ENCODE assay signal across 12 cellular contexts in genomic region chr6:101401792-101402617, GRCh38. TPM values are rescaled to one million over a fixed set of nuclear protein-coding genes. Genes with fewer than 3 reads are reported as not detected.
DNase-seq lines count a peak whose midpoint lies in the region; FAIRE-seq and TF ChIP-seq lines count a peak whose summit lies in the region.
"Had no signal": no experiment of that assay in that cellular context is flagged by ENCODE, and none has a peak within 500 bp of the region (broad histone marks: within the 10 kb centered on the region; RNA-seq: fewer than 3 reads in every experiment).

No MANE protein-coding gene starts in this region.

- H3K27ac Mint-ChIP-seq in HFFc6 = peak overlapping the region; percentile 20; the same call in 1 of the 2 replicates
- H3K27ac Mint-ChIP-seq: activated naive CD4-positive, alpha-beta T cell treated with anti-CD3 and anti-CD28 coated beads, Interleukin-2, amount 50 U/mL, for 24 hours had no signal

- H3K9me3 ChIP-seq in iPS-18c (ENCODE audit: control insufficient read depth, insufficient read depth, low read length) = no peaks in the 10 kb centered on the region
- H3K9me3 ChIP-seq: testis had no signal

- H3K4me1 Mint-ChIP-seq in HFFc6 (ENCODE audit: low read depth) = peaks cover 8% of the 10 kb centered on the region
- H3K4me1 Mint-ChIP-seq: activated naive CD4-positive, alpha-beta T cell treated with anti-CD3 and anti-CD28 coated beads, Interleukin-2, amount 50 U/mL, for 24 hours had no signal

- no peak for DNase-seq in HFFc6
- no peak for DNase-seq in brain microvascular endothelial cell
- DNase-seq in GM12892 (ENCODE audit: insufficient read length) = no peak
- no peak for DNase-seq in NK-92 treated with Interleukin-12 subunit alpha and Interleukin-12 subunit beta, amount 100 ng/mL, for 24 hours (lab: John Stamatoyannopoulos, UW)
- DNase-seq in HuH-7.5 (ENCODE audit: low spot score) = no peak
- no peak for DNase-seq in cerebellar nuclear complex (lab: John Stamatoyannopoulos, UW)
- DNase-seq: NCI-H187 treated with DMSO at 0.1 percent for 48 hours had no signal

- no peaks in the 10 kb centered on the region for H3K36me3 ChIP-seq in ACC112 (ENCODE audit: insufficient read depth, low read length)
- H3K36me3 ChIP-seq in brain microvascular endothelial cell (replicated peaks) = no peaks in the 10 kb centered on the region

- TF ChIP-seq POLR2A in GM12892 (IDR thresholded peaks at IDR 0.05; ENCODE audit: low read depth, low read length) = no peak

- no peaks in the 10 kb centered on the region for H3K79me2 ChIP-seq in ACC112 (ENCODE audit: control insufficient read depth, insufficient read depth, low read length, unreplicated experiment)

- H3K4me3 ChIP-seq in ACC112 (ENCODE audit: low read depth, low read length) = peak overlapping the region; percentile 74
- H3K4me3 ChIP-seq in brain microvascular endothelial cell (ENCODE audit: low read depth, low read length) = peak overlapping the region; percentile 59
- peak overlapping the region; percentile 55 for H3K4me3 ChIP-seq in iPS-18c (ENCODE audit: insufficient read depth, low read depth, low read length)

- no peak for TF ChIP-seq CTCF in HFFc6 (IDR thresholded peaks at IDR 0.05)
- TF ChIP-seq CTCF in brain microvascular endothelial cell (IDR thresholded peaks at IDR 0.05; ENCODE audit: low read depth, low read length, missing control alignments) = no peak

- H3K27me3 ChIP-seq in ACC112 (ENCODE audit: insufficient read depth, low read length) (peaks cover 89% of the 10 kb centered on the region), brain microvascular endothelial cell (replicated peaks) (no peaks in the 10 kb centered on the region)
- H3K27me3 ChIP-seq: testis had no signal

- peaks cover 11% of the 10 kb centered on the region for H3K4me1 ChIP-seq in ACC112 (ENCODE audit: control insufficient read depth, insufficient read depth, low read length, unreplicated experiment)

- no peaks in the 10 kb centered on the region for H3K9me3 Mint-ChIP-seq in HFFc6

- in situ Hi-C loops in brain microvascular endothelial cell (cut with HindIII; ENCODE audit: low pct_ligation_motif_present, low sequenced_read_pairs) = no loop called here

- H3K27me3 Mint-ChIP-seq in HFFc6 (ENCODE audit: insufficient read depth) = 0 out of 2 replicates have a peak, but pooled peaks cover 1% of the 10 kb centered on the region

- no peak for FAIRE-seq in GM12892 (lab: Jason Lieb, UNC)
- FAIRE-seq: islet of Langerhans had no signal

- H2AFZ ChIP-seq in ACC112 (ENCODE audit: low read length, unreplicated experiment) = no peak overlapping the region

- H3K27ac ChIP-seq in ACC112 (ENCODE audit: low read depth, low read length) (no peak overlapping the region), brain microvascular endothelial cell (no peak overlapping the region)
- H3K27ac ChIP-seq: testis had no signal

- peak overlapping the region; percentile 76; the same call in 1 of the 2 replicates for H3K4me3 Mint-ChIP-seq in HFFc6
- H3K4me3 Mint-ChIP-seq: activated naive CD4-positive, alpha-beta T cell treated with anti-CD3 and anti-CD28 coated beads, Interleukin-2, amount 50 U/mL, for 24 hours had no signal

- peaks cover 52% of the 10 kb centered on the region for H3K36me3 Mint-ChIP-seq in HFFc6 (ENCODE audit: low read depth)

RNA-seq across cellular contexts. Expression of gene GRIK2, which starts 8.5 kb away (rescaled TPM):
- 10 to 100 TPM; 25.0 to 33.3 (median 28.3) TPM for total RNA-seq in HFFc6 (2021; fragmentation: NEBNext Ultra II Directional; extraction: Animal tissue kit (Norgen Biotek cat#: 25700))
- polyA plus RNA-seq in GM12892 (2012; ENCODE audit: missing spikeins) = not detected
